31 cellular contexts compared by ENCODE assay signal in genomic region chr1:228105269-228105995, GRCh38. TPM values are rescaled to one million over a fixed set of nuclear protein-coding genes. Genes with fewer than 3 reads are reported as not detected.
DNase-seq lines count a peak whose midpoint lies in the region; FAIRE-seq and TF ChIP-seq lines count a peak whose summit lies in the region.
"Had no signal": no experiment of that assay in that cellular context is flagged by ENCODE, and none has a peak within 500 bp of the region (broad histone marks: within the 10 kb centered on the region; RNA-seq: fewer than 3 reads in every experiment).

No MANE protein-coding gene starts in this region.

- H3K4me1 ChIP-seq in HEK293 (ENCODE audit: control insufficient read depth, insufficient read depth, low read length) (peaks cover 3% of the 10 kb centered on the region; the same call in 1 of the 2 replicates), neuronal stem cell (ENCODE audit: control insufficient read depth in 2 of 2, insufficient read depth in 1 of 2, low read depth in 1 of 2, low read length in 2 of 2) (peaks cover 8 to 13% of the 10 kb centered on the region in 2 donors)

- H3K4me3 Mint-ChIP-seq in activated CD4-positive, alpha-beta memory T cell treated with anti-CD3 and anti-CD28 coated beads for 36 hours, result peak overlapping the region; percentile 3
- no peak overlapping the region for H3K4me3 Mint-ChIP-seq in activated CD4-positive, alpha-beta memory T cell treated with anti-CD3 and anti-CD28 coated beads, Interleukin-2, amount 10 ng/mL, durations not matched to agents 7 days and 5 days
- H3K4me3 Mint-ChIP-seq in chondrocyte (ENCODE audit: unreplicated experiment), result no peak overlapping the region

- H3K36me3 Mint-ChIP-seq in activated CD4-positive, alpha-beta memory T cell treated with anti-CD3 and anti-CD28 coated beads for 36 hours, result peaks cover 13% of the 10 kb centered on the region
- H3K36me3 Mint-ChIP-seq in activated CD4-positive, alpha-beta memory T cell treated with anti-CD3 and anti-CD28 coated beads, Interleukin-2, amount 10 ng/mL, durations not matched to agents 7 days and 5 days (ENCODE audit: low read depth), result peaks cover 17% of the 10 kb centered on the region
- H3K36me3 Mint-ChIP-seq in chondrocyte (ENCODE audit: low read depth), result peaks cover 4% of the 10 kb centered on the region
- H3K36me3 Mint-ChIP-seq: activated naive CD4-positive, alpha-beta T cell treated with anti-CD3 and anti-CD28 coated beads, Interleukin-2, amount 50 U/mL, for 24 hours had no signal

- no peak overlapping the region for H2AFZ ChIP-seq in neuronal stem cell (ENCODE audit: low read length)

- CTCF ChIA-PET in activated CD4-positive, alpha-beta memory T cell treated with anti-CD3 and anti-CD28 coated beads for 36 hours (lab: Charles Lee), result no interaction called here
- CTCF ChIA-PET in activated CD4-positive, alpha-beta memory T cell treated with anti-CD3 and anti-CD28 coated beads, Interleukin-2, amount 10 ng/mL, durations not matched to agents 7 days and 5 days (lab: Charles Lee), result interaction anchor here (1.8 kb wide), 1 partner anchor 60 kb away, joined by 5 read pairs; the partner anchor contains the start of gene IBA57
- CTCF ChIA-PET in HEK293 (lab: Yijun Ruan, JAX), result no interaction called here

- H2AK5ac ChIP-seq in neuronal stem cell (ENCODE audit: low read depth, low read length), result peak overlapping the region; percentile 33

- H3K27ac ChIP-seq in HEK293 (ENCODE audit: extremely low read depth, low read depth, low read length) (no peak overlapping the region), neuronal stem cell (replicated peaks; ENCODE audit: low read length) (no peak overlapping the region)
- H3K27ac ChIP-seq: esophagus squamous epithelium, heart right ventricle, thyroid gland had no signal

- peak overlapping the region; percentile 53 for H3K9ac ChIP-seq in neuronal stem cell (ENCODE audit: low read depth, low read length, poor library complexity)

- H3K79me1 ChIP-seq in neuronal stem cell (ENCODE audit: low read depth, low read length), result peaks cover 28% of the 10 kb centered on the region

- H3K4me1 Mint-ChIP-seq in activated CD4-positive, alpha-beta memory T cell treated with anti-CD3 and anti-CD28 coated beads for 36 hours (ENCODE audit: low read depth), result peaks cover 42% of the 10 kb centered on the region
- peaks cover 62% of the 10 kb centered on the region for H3K4me1 Mint-ChIP-seq in activated CD4-positive, alpha-beta memory T cell treated with anti-CD3 and anti-CD28 coated beads, Interleukin-2, amount 10 ng/mL, durations not matched to agents 7 days and 5 days
- peaks cover 45% of the 10 kb centered on the region for H3K4me1 Mint-ChIP-seq in chondrocyte (ENCODE audit: low read depth)

- H3K4me2 ChIP-seq in neuronal stem cell (ENCODE audit: insufficient read depth, low read length, poor library complexity, severe bottlenecking), result no peak overlapping the region

- H4K8ac ChIP-seq in neuronal stem cell (ENCODE audit: low read depth, low read length), result peak overlapping the region; percentile 31

- H3K36me3 ChIP-seq in HEK293 (ENCODE audit: control insufficient read depth in 2 of 2, insufficient read depth in 1 of 2, low read length in 2 of 2) (peaks cover 9 to 44% of the 10 kb centered on the region in 2 experiments), neuronal stem cell (replicated peaks in 1 of 2; ENCODE audit: control insufficient read depth in 2 of 2, insufficient read depth in 2 of 2, low read length in 2 of 2) (peaks cover 24 to 47% of the 10 kb centered on the region in 2 donors)

- no peaks in the 10 kb centered on the region for H3K9me3 Mint-ChIP-seq in activated CD4-positive, alpha-beta memory T cell treated with anti-CD3 and anti-CD28 coated beads for 36 hours
- H3K9me3 Mint-ChIP-seq in activated CD4-positive, alpha-beta memory T cell treated with anti-CD3 and anti-CD28 coated beads, Interleukin-2, amount 10 ng/mL, durations not matched to agents 7 days and 5 days, result no peaks in the 10 kb centered on the region
- H3K9me3 Mint-ChIP-seq in chondrocyte (ENCODE audit: low read depth), result no peaks in the 10 kb centered on the region
- H3K9me3 Mint-ChIP-seq: activated naive CD4-positive, alpha-beta T cell treated with anti-CD3 and anti-CD28 coated beads, Interleukin-2, amount 50 U/mL, for 24 hours; activated T-cell treated with anti-CD3 and anti-CD28 coated beads, Interleukin-2, amount 50 U/mL, for 72 hours; CD8-positive, alpha-beta memory T cell; T-helper 1 cell treated with Interleukin-12 subunit alpha and Interleukin-12 subunit beta and Interleukin-4 antibody, amounts not matched to agents 30 μg/mL and 1 μg/mL, for 36 hours had no signal

- TF ChIP-seq CTCF in HEK293 (tag by site-specific recombination; IDR thresholded peaks at IDR 0.05) (no peak), chondrocyte (IDR thresholded peaks at IDR 0.05) (no peak)

- DNase-seq in activated CD4-positive, alpha-beta memory T cell treated with anti-CD3 and anti-CD28 coated beads for 36 hours, result no peak
- no peak for DNase-seq in activated CD4-positive, alpha-beta memory T cell treated with anti-CD3 and anti-CD28 coated beads, Interleukin-2, amount 10 ng/mL, durations not matched to agents 7 days and 5 days
- DNase-seq in chondrocyte (ENCODE audit: low spot score) (peak; percentile 81), neuronal stem cell (ENCODE audit: low spot score) (no peak), GM12891 (ENCODE audit: insufficient read length, low spot score) (no peak), T1000 (lab: John Stamatoyannopoulos, UW) (no peak), NCI-H345 (lab: John Stamatoyannopoulos, UW) (no peak)
- DNase-seq: activated T-cell treated with anti-CD3 and anti-CD28 coated beads, Interleukin-2, amount 50 U/mL, for 72 hours; AML-193; CD8-positive, alpha-beta memory T cell; dermis blood vessel endothelial cell; DMS79 treated with DMSO at 0.1 percent for 48 hours; esophagus squamous epithelium; foreskin melanocyte; KG1; kidney glomerular epithelial cell; MM.1S; NCI-H1417; NCI-H2081; occipital lobe; stomach; thyroid gland had no signal

- no peak for TF ChIP-seq POLR2A in GM12891 (IDR thresholded peaks at IDR 0.05; ENCODE audit: low read depth, low read length)

- H3K23ac ChIP-seq in neuronal stem cell (ENCODE audit: low read depth, low read length, poor library complexity), result no peak overlapping the region

- peaks cover 0 to 2% (median 0%) of the 10 kb centered on the region in 3 experiments for H3K27me3 ChIP-seq in neuronal stem cell (ENCODE audit: control insufficient read depth in 3 of 3, insufficient read depth in 3 of 3, low read depth in 1 of 3, low read length in 3 of 3)
- H3K27me3 ChIP-seq: esophagus squamous epithelium, heart right ventricle, stomach, thyroid gland had no signal

- H2BK15ac ChIP-seq in neuronal stem cell (ENCODE audit: low read length), result no peak overlapping the region

- WGBS in neuronal stem cell (ENCODE audit: extremely low coverage in 2 of 2, insufficient read length in 2 of 2, insufficient replicate concordance in 1 of 2), 2 donors, result no CpG with 5 or more reads among the region's 9 CpGs

- H3K9me3 ChIP-seq in HEK293 (ENCODE audit: control insufficient read depth, insufficient read depth, low read depth, low read length) (no peaks in the 10 kb centered on the region), neuronal stem cell (replicated peaks in 1 of 2; ENCODE audit: control insufficient read depth in 2 of 2, insufficient read depth in 1 of 2, low read depth in 1 of 2, low read length in 2 of 2) (no peaks in the 10 kb centered on the region)
- H3K9me3 ChIP-seq: esophagus squamous epithelium, HAP-1, heart right ventricle, stomach, thyroid gland had no signal

- H3K4ac ChIP-seq in neuronal stem cell (ENCODE audit: low read length), result no peak overlapping the region

- POLR2A ChIA-PET in activated CD4-positive, alpha-beta memory T cell treated with anti-CD3 and anti-CD28 coated beads for 36 hours (lab: Charles Lee), result no interaction called here
- POLR2A ChIA-PET in activated CD4-positive, alpha-beta memory T cell treated with anti-CD3 and anti-CD28 coated beads, Interleukin-2, amount 10 ng/mL, durations not matched to agents 7 days and 5 days (lab: Charles Lee), result interaction anchor here (1.0 to 1.8 kb wide), 3 partner anchors 15 to 61 kb away, joined by 3 to 11 read pairs (median 7); partner anchors contain the start of genes ARF1 and IBA57
- POLR2A ChIA-PET in HEK293 (lab: Yijun Ruan, JAX), result interaction anchor here (3.4 kb wide), 1 partner anchor 23 kb away, joined by 15 read pairs; the partner anchor contains the start of gene ARF1

- H3K27ac Mint-ChIP-seq in activated CD4-positive, alpha-beta memory T cell treated with anti-CD3 and anti-CD28 coated beads for 36 hours, result no peak overlapping the region
- no peak overlapping the region for H3K27ac Mint-ChIP-seq in activated CD4-positive, alpha-beta memory T cell treated with anti-CD3 and anti-CD28 coated beads, Interleukin-2, amount 10 ng/mL, durations not matched to agents 7 days and 5 days
- H3K27ac Mint-ChIP-seq in chondrocyte (ENCODE audit: unreplicated experiment), result no peak overlapping the region

- FAIRE-seq in GM12891 (lab: Jason Lieb, UNC), result no peak
- FAIRE-seq: A204.1, endometrium, GM18507 had no signal

- intact Hi-C loops in activated CD4-positive, alpha-beta memory T cell treated with anti-CD3 and anti-CD28 coated beads for 36 hours (cut with micrococcal nuclease), result no loop called here

- no peak overlapping the region for H2BK12ac ChIP-seq in neuronal stem cell (ENCODE audit: low read length)

- H2BK120ac ChIP-seq in neuronal stem cell (ENCODE audit: low read depth, low read length), result no peak overlapping the region

- no peak overlapping the region for H2BK5ac ChIP-seq in neuronal stem cell (ENCODE audit: low read length)

- no peak overlapping the region for H4K91ac ChIP-seq in neuronal stem cell (ENCODE audit: low read depth, low read length, poor library complexity)

- no peaks in the 10 kb centered on the region for H3K27me3 Mint-ChIP-seq in activated CD4-positive, alpha-beta memory T cell treated with anti-CD3 and anti-CD28 coated beads for 36 hours
- H3K27me3 Mint-ChIP-seq in activated CD4-positive, alpha-beta memory T cell treated with anti-CD3 and anti-CD28 coated beads, Interleukin-2, amount 10 ng/mL, durations not matched to agents 7 days and 5 days, result no peaks in the 10 kb centered on the region
- no peaks in the 10 kb centered on the region for H3K27me3 Mint-ChIP-seq in chondrocyte (ENCODE audit: low read depth)
- H3K27me3 Mint-ChIP-seq: activated naive CD4-positive, alpha-beta T cell treated with anti-CD3 and anti-CD28 coated beads, Interleukin-2, amount 50 U/mL, for 24 hours; CD8-positive, alpha-beta memory T cell had no signal

- no peak overlapping the region for H3K14ac ChIP-seq in neuronal stem cell (ENCODE audit: low read length)

- H3K18ac ChIP-seq in neuronal stem cell (ENCODE audit: low read length), result no peak overlapping the region

- H3K4me3 ChIP-seq in HEK293 (ENCODE audit: low read depth, low read length) (no peak overlapping the region), neuronal stem cell (ENCODE audit: low read length in 2 of 2) (no peak overlapping the region)
- H3K4me3 ChIP-seq: esophagus squamous epithelium, HAP-1, heart right ventricle, lung, stomach, thyroid gland had no signal

RNA-seq across cellular contexts. Expression of gene C1orf35, which starts 2.3 kb away (rescaled TPM):
- 10 to 100 TPM; 21.9 to 22.1 TPM for total RNA-seq in activated CD4-positive, alpha-beta memory T cell treated with anti-CD3 and anti-CD28 coated beads for 36 hours
- total RNA-seq in activated CD4-positive, alpha-beta memory T cell treated with anti-CD3 and anti-CD28 coated beads, Interleukin-2, amount 10 ng/mL, durations not matched to agents 7 days and 5 days, result 10 to 100 TPM; 17.8 to 18.9 TPM
- 12.9 to 15.1 TPM (median 13.3 TPM) in 3 replicates for total RNA-seq in chondrocyte
- polyA plus RNA-seq in neuronal stem cell (2013, experiment 1 of 2), result 28.9 TPM
- polyA plus RNA-seq in neuronal stem cell (2013, experiment 2 of 2), result 28.4 TPM
- 12.0 TPM for polyA plus RNA-seq in GM12891 (2012; ENCODE audit: low read depth, missing spikeins)

RNA-seq across cellular contexts. Expression of gene MRPL55, which starts 3.7 kb away (rescaled TPM):
- total RNA-seq in activated CD4-positive, alpha-beta memory T cell treated with anti-CD3 and anti-CD28 coated beads for 36 hours, result 10 to 100 TPM; 51.1 to 52.7 TPM
- 10 to 100 TPM; 43.1 to 43.9 TPM for total RNA-seq in activated CD4-positive, alpha-beta memory T cell treated with anti-CD3 and anti-CD28 coated beads, Interleukin-2, amount 10 ng/mL, durations not matched to agents 7 days and 5 days
- 45.4 to 75.6 TPM (median 48.6 TPM) in 3 replicates for total RNA-seq in chondrocyte
- polyA plus RNA-seq in neuronal stem cell (2013, experiment 1 of 2), result 69.3 TPM
- 63.2 TPM for polyA plus RNA-seq in neuronal stem cell (2013, experiment 2 of 2)
- 46.6 TPM for polyA plus RNA-seq in GM12891 (2012; ENCODE audit: low read depth, missing spikeins)

RNA-seq across cellular contexts. Expression of gene ARF1, which starts 22.9 kb away (rescaled TPM):
- 100 to 1,000 TPM; 346 to 355 TPM for total RNA-seq in activated CD4-positive, alpha-beta memory T cell treated with anti-CD3 and anti-CD28 coated beads for 36 hours
- total RNA-seq in activated CD4-positive, alpha-beta memory T cell treated with anti-CD3 and anti-CD28 coated beads, Interleukin-2, amount 10 ng/mL, durations not matched to agents 7 days and 5 days, result 100 to 1,000 TPM; 368 to 376 TPM
- 339 to 392 TPM (median 351 TPM) in 3 replicates for total RNA-seq in chondrocyte
- 267 TPM for polyA plus RNA-seq in neuronal stem cell (2013, experiment 1 of 2)
- polyA plus RNA-seq in neuronal stem cell (2013, experiment 2 of 2), result 266 TPM
- 202 TPM for polyA plus RNA-seq in GM12891 (2012; ENCODE audit: low read depth, missing spikeins)

RNA-seq across cellular contexts. Expression of gene GUK1, which starts 34.6 kb away (rescaled TPM):
- 100 to 1,000 TPM; 229 to 239 TPM for total RNA-seq in activated CD4-positive, alpha-beta memory T cell treated with anti-CD3 and anti-CD28 coated beads for 36 hours
- total RNA-seq in activated CD4-positive, alpha-beta memory T cell treated with anti-CD3 and anti-CD28 coated beads, Interleukin-2, amount 10 ng/mL, durations not matched to agents 7 days and 5 days, result 100 to 1,000 TPM; 280 to 284 TPM
- total RNA-seq in chondrocyte, result 155 to 196 TPM (median 189 TPM) in 3 replicates
- polyA plus RNA-seq in neuronal stem cell (2013, experiment 1 of 2), result 106 TPM
- 98.6 TPM for polyA plus RNA-seq in neuronal stem cell (2013, experiment 2 of 2)
- 202 TPM for polyA plus RNA-seq in GM12891 (2012; ENCODE audit: low read depth, missing spikeins)

RNA-seq across cellular contexts. Expression of gene GJC2, which starts 44.3 kb away (rescaled TPM):
- total RNA-seq in activated CD4-positive, alpha-beta memory T cell treated with anti-CD3 and anti-CD28 coated beads for 36 hours, result under 1 TPM; 0.41 to 0.57 TPM
- total RNA-seq in activated CD4-positive, alpha-beta memory T cell treated with anti-CD3 and anti-CD28 coated beads, Interleukin-2, amount 10 ng/mL, durations not matched to agents 7 days and 5 days, result under 1 TPM; 0.38 to 0.55 TPM
- total RNA-seq in chondrocyte, result 1.5 to 2.0 TPM (median 1.8 TPM) in 3 replicates
- polyA plus RNA-seq in neuronal stem cell (2013, experiment 1 of 2), result 0.24 TPM
- polyA plus RNA-seq in neuronal stem cell (2013, experiment 2 of 2), result 0.17 TPM
- polyA plus RNA-seq in GM12891 (2012; ENCODE audit: low read depth, missing spikeins), result 0.15 TPM
- polyA plus RNA-seq: CD8-positive, alpha-beta memory T cell had no signal
